ENCODE assay signal across 17 cellular contexts in genomic region chr14:104031384-104031783, GRCh38. TPM values are rescaled to one million over a fixed set of nuclear protein-coding genes. Genes with fewer than 3 reads are reported as not detected.
DNase-seq lines count a peak whose midpoint lies in the region; ATAC-seq lines count a peak whose summit lies in the region.
"Had no signal": no experiment of that assay in that cellular context is flagged by ENCODE, and none has a peak within 500 bp of the region (broad histone marks: within the 10 kb centered on the region; RNA-seq: fewer than 3 reads in every experiment).

No MANE protein-coding gene starts in this region.

- H3K4me1 ChIP-seq in right cardiac atrium (ENCODE audit: control insufficient read depth, insufficient read depth, low read length): no peaks in the 10 kb centered on the region
- H3K4me1 ChIP-seq: HAP-1, SJSA1 had no signal

- no peak overlapping the region for H3K4me3 ChIP-seq in right cardiac atrium (ENCODE audit: low read length)
- H3K4me3 ChIP-seq: HAP-1, PC-9, SJSA1 had no signal

- H3K27ac ChIP-seq in right cardiac atrium (ENCODE audit: low read length): no peak overlapping the region
- H3K27ac ChIP-seq: KMS-11, PC-9, RWPE1, SJSA1 had no signal

- ATAC-seq in right cardiac atrium: peak; percentile 29 to 64
- ATAC-seq in Right ventricle myocardium inferior: no peak
- ATAC-seq in HG02973 (IDR thresholded peaks at IDR 0.05; ENCODE audit: unreplicated experiment): no peak

- intact Hi-C loops in right cardiac atrium (cut with DNase I): no loop called here
- intact Hi-C loops in Right ventricle myocardium inferior (cut with DNase I): no loop called here

- WGBS in right cardiac atrium: 48% methylated on average over 5 of the region's 5 CpGs

- no peaks in the 10 kb centered on the region for H3K9me3 ChIP-seq in right cardiac atrium (ENCODE audit: control insufficient read depth, low read length)
- H3K9me3 ChIP-seq: HAP-1, SJSA1 had no signal

- DNase-seq in right cardiac atrium (no peak), Right ventricle myocardium inferior (ENCODE audit: missing footprints) (no peak), NCI-H524 treated with DMSO at 0.1 percent for 48 hours (lab: John Stamatoyannopoulos, UW) (peak; percentile 80), midbrain (lab: John Stamatoyannopoulos, UW) (peak; percentile 3), hippocampal formation (lab: John Stamatoyannopoulos, UW) (no peak), NCI-H526 treated with DMSO at 0.1 percent for 48 hours (lab: John Stamatoyannopoulos, UW) (no peak)
- DNase-seq: GF-D8, MV-4-11, NCI-H187, NCI-H774, PC-9 had no signal

- no peaks in the 10 kb centered on the region for H3K27me3 ChIP-seq in right cardiac atrium (ENCODE audit: control insufficient read depth, insufficient read depth)
- H3K27me3 ChIP-seq: SJSA1 had no signal

RNA-seq across cellular contexts. Expression of gene ASPG, which starts 54.1 kb away (rescaled TPM):
- total RNA-seq in right cardiac atrium (100 to 1,000 TPM; 169 to 307 (median 208) TPM), Right ventricle myocardium inferior (27.5 TPM)
- polyA plus RNA-seq in right cardiac atrium: 99.1 TPM
- total RNA-seq: HT-29, PC-9, SJSA1 had no signal

Comparison
In these comparisons a context has a peak if more than half of its experiments do, and no peak if none do; other contexts are left out.
1. ATAC-seq: peak in right cardiac atrium (2 of 2); none in Right ventricle myocardium inferior (single experiment) and HG02973 (single experiment).
2. DNase-seq: peak in NCI-H524 treated with DMSO at 0.1 percent for 48 hours (single experiment) and midbrain (single experiment); none in right cardiac atrium (0 of 3), Right ventricle myocardium inferior (single experiment), hippocampal formation (0 of 2) and NCI-H526 treated with DMSO at 0.1 percent for 48 hours (single experiment).